ENCODE assay signal across 1 cellular context in the genomic region with DNA sequence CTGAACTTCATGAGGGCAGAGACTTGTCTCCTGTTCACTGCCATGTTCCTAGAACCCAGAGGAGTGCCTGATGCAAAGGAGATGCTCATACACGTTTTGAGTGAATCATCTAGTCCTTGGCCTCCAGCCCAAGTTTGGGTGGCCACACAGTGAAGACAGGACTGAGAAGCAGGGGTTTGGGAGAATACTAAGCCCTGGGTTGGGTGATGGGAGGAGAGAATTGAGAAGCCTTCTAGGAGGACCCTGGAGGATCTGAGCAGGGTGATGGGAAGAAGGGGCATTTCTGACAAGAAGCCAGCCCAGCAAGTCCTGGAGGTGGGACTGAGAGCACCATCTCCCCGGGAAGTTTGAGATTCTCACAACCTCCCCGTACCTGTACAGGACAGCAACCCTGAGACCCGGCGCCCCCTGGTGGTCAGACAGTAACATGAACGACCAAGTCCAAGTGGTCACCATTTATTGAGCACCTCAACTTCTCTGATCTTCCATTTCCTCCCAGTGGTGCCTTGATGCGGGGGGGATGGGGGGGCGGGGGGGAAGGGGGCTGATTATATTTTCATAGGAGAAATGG.
TF ChIP-seq lines count a peak whose summit lies in the region.

No MANE protein-coding gene starts in this region.

TF ChIP-seq in K562, 482 proteins besides CTCF, POLR2A, EP300 and RAD21:
- peak; percentile 64 for TF ChIP-seq SMC3 (conservative IDR thresholded peaks at IDR 0.05; ENCODE audit: insufficient read depth, low read depth, low read length)
- TF ChIP-seq CTCFL (IDR thresholded peaks at IDR 0.05; ENCODE audit: borderline replicate concordance, insufficient read depth, low read depth, low read length, poor library complexity, severe bottlenecking) = peak; percentile 80
- TF ChIP-seq YY1 (IDR thresholded peaks at IDR 0.05; ENCODE audit: borderline replicate concordance in 1 of 3, control insufficient read depth in 1 of 3, extremely low read depth in 1 of 3, insufficient read depth in 3 of 3, insufficient read length in 1 of 3, insufficient replicate concordance in 2 of 3, low read depth in 1 of 3, low read length in 2 of 3) = peak in 1 of 3 experiments; percentile 16
- no peak for TF ChIP-seq ESRRA (IDR thresholded peaks at IDR 0.05; ENCODE audit: borderline replicate concordance, low read depth)
